ENCODE assay signal across 19 cellular contexts in the genomic region with DNA sequence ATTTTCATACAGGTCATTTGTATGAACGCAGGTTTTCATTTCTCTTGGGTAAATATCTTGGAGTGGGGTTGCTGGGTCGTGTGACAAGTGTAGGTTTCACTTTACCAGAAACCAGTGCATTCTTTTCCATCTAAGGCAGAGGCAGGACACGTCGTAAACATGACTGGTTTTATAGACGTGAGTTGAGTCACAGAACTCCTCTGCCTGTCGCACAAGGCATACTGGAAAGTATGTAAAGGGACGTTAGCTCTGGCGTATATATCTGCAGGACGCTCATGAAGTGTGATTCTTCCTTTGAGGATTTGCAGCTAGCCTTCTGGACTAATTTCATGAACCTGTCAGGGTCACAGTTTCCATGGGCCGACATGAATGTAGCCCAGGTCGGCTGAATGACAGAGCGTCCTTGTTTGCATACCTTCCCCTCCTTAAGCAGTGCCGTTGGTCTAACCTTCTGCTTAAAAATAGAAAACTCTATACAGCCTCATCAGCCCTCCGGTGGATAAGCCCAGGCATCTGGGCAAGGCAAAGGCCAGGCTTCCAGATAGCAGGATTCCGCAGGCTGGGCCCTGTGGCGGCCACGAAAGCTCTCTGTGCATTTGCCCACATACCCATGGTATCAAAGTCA.
"Had no signal": no experiment of that assay in that cellular context is flagged by ENCODE, and none has a peak within 500 bp of the region (broad histone marks: within the 10 kb centered on the region; RNA-seq: fewer than 3 reads in every experiment).

No MANE protein-coding gene starts in this region.

- H3K9me3 ChIP-seq: neutrophil, upper lobe of left lung had no signal

- ATAC-seq: activated naive CD8-positive, alpha-beta T cell treated with anti-CD3 and anti-CD28 coated beads, Interleukin-2, amount 50 U/mL, for 24 hours; activated T-helper 17 cell treated with anti-CD3 and anti-CD28 coated beads, Interleukin-2, amount 50 U/mL, for 72 hours; effector memory CD8-positive, alpha-beta T cell; left cardiac atrium; naive thymus-derived CD8-positive, alpha-beta T cell had no signal

- H3K36me3 ChIP-seq: upper lobe of left lung had no signal

- DNase-seq: activated CD4-positive, CD25-positive, alpha-beta regulatory T cell treated with anti-CD3 and anti-CD28 coated beads, Interleukin-2, amount 50 U/mL, for 72 hours; activated naive CD4-positive, alpha-beta T cell treated with anti-CD3 and anti-CD28 coated beads for 36 hours; activated naive CD8-positive, alpha-beta T cell treated with anti-CD3 and anti-CD28 coated beads, Interleukin-2, amount 50 U/mL, for 24 hours; aorta; dermis blood vessel endothelial cell; effector memory CD8-positive, alpha-beta T cell; head of caudate nucleus; left cardiac atrium; mammary epithelial cell; naive thymus-derived CD8-positive, alpha-beta T cell; posterior cingulate gyrus; stimulated activated CD4-positive, alpha-beta T cell treated with anti-CD3 and anti-CD28 coated beads, Interleukin-4, amount 100 ng/mL, for 4 hours; stimulated activated CD8-positive, alpha-beta memory T cell treated with anti-CD3 and anti-CD28 coated beads, Interleukin-4, amount 100 ng/mL, for 48 hours; stimulated activated naive CD4-positive, alpha-beta T cell treated with Interleukin-2 at 50 U/mL for 16 hours; T-helper 9 cell; upper lobe of left lung had no signal

- H3K4me3 ChIP-seq: skin epidermis, upper lobe of left lung had no signal

- H3K27ac ChIP-seq: neutrophil, skin epidermis, upper lobe of left lung had no signal

- H3K27me3 ChIP-seq: neutrophil, upper lobe of left lung had no signal

- H3K4me1 ChIP-seq: upper lobe of left lung had no signal
